ENCODE assay signal across 21 cellular contexts in the genomic region with DNA sequence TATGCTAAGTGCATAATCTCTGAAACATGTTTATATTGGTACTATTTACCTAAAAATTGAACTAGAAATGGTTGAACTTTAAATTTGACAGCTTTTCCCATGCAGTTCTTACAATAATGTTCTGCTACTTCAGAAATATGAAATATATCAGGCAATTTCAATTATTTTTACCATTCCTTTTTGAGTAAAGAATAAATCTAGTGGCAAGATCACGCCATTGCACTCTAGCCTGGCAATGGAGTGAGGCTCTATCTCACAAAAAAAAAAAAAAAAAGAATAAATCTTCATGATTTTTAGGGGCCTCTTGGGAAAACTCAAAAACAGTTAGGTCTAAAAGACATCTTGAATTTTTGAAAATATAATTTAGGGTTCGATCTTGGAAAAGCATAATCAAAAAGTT. TPM values are rescaled to one million over a fixed set of nuclear protein-coding genes. Genes with fewer than 3 reads are reported as not detected.
DNase-seq lines count a peak whose midpoint lies in the region; ATAC-seq, FAIRE-seq and TF ChIP-seq lines count a peak whose summit lies in the region.
"Had no signal": no experiment of that assay in that cellular context is flagged by ENCODE, and none has a peak within 500 bp of the region (broad histone marks: within the 10 kb centered on the region; RNA-seq: fewer than 3 reads in every experiment).

No MANE protein-coding gene starts in this region.

- H3K27me3 ChIP-seq in pancreas = no peaks in the 10 kb centered on the region
- H3K27me3 ChIP-seq: BLaER1, ovary, thyroid gland had no signal

- intact Hi-C loops in activated T-helper 2 cell treated with anti-CD3 and anti-CD28 coated beads, Interferon-gamma antibody, Interleukin-2, Interleukin-4, amounts not matched to agents 10 μg/mL and 5 μg/mL and 100 μg/mL, durations not matched to agents 14 hours and 24 hours and 36 hours (cut with micrococcal nuclease) = no loop called here
- intact Hi-C loops in pancreas (cut with DNase I) = no loop called here

- no peaks in the 10 kb centered on the region for H3K36me3 Mint-ChIP-seq in nephron (ENCODE audit: low read depth)
- no peaks in the 10 kb centered on the region for H3K36me3 Mint-ChIP-seq in activated T-helper 2 cell treated with anti-CD3 and anti-CD28 coated beads, Interferon-gamma antibody, Interleukin-2, Interleukin-4, amounts not matched to agents 10 μg/mL and 5 μg/mL and 100 μg/mL, durations not matched to agents 14 hours and 24 hours and 36 hours (ENCODE audit: low read depth)
- H3K36me3 Mint-ChIP-seq: stimulated activated effector memory CD8-positive, alpha-beta T cell treated with anti-CD3 and anti-CD28 coated beads, Interleukin-12 subunit alpha, Interleukin-12 subunit beta, amount 100 ng/mL, for 72 hours had no signal

- no peak overlapping the region for H3K4me3 ChIP-seq in AG10803 (ENCODE audit: low read length)
- H3K4me3 ChIP-seq in cardiac fibroblast (replicated peaks in 1 of 2; ENCODE audit: low read depth in 2 of 2, low read length in 2 of 2) = no peak overlapping the region
- no peak overlapping the region for H3K4me3 ChIP-seq in pancreas
- H3K4me3 ChIP-seq: BLaER1, ovary, thyroid gland had no signal

- H3K9me3 ChIP-seq in pancreas = no peaks in the 10 kb centered on the region
- H3K9me3 ChIP-seq: ovary, thyroid gland had no signal

- H3K4me3 Mint-ChIP-seq in nephron = no peak overlapping the region
- no peak overlapping the region for H3K4me3 Mint-ChIP-seq in activated T-helper 2 cell treated with anti-CD3 and anti-CD28 coated beads, Interferon-gamma antibody, Interleukin-2, Interleukin-4, amounts not matched to agents 10 μg/mL and 5 μg/mL and 100 μg/mL, durations not matched to agents 14 hours and 24 hours and 36 hours (ENCODE audit: low read depth)
- H3K4me3 Mint-ChIP-seq: activated CD8-positive, alpha-beta T cell treated with anti-CD3 and anti-CD28 coated beads for 36 hours; activated naive CD8-positive, alpha-beta T cell treated with anti-CD3 and anti-CD28 coated beads, Interleukin-2, amount 50 U/mL, for 24 hours; stimulated activated effector memory CD8-positive, alpha-beta T cell treated with anti-CD3 and anti-CD28 coated beads, Interleukin-12 subunit alpha, Interleukin-12 subunit beta, amount 100 ng/mL, for 72 hours had no signal

- no peak overlapping the region for H3K27ac ChIP-seq in pancreas
- H3K27ac ChIP-seq: BLaER1, ovary, thyroid gland had no signal

- no peaks in the 10 kb centered on the region for H3K36me3 ChIP-seq in pancreas
- H3K36me3 ChIP-seq: BLaER1, ovary, thyroid gland had no signal

- no peak for DNase-seq in AG10803 (ENCODE audit: low read depth)
- DNase-seq in cardiac fibroblast (ENCODE audit: low read depth in 2 of 2) = no peak
- no peak for DNase-seq in activated T-helper 2 cell treated with anti-CD3 and anti-CD28 coated beads, Interferon-gamma antibody, Interleukin-2, Interleukin-4, amounts not matched to agents 10 μg/mL and 5 μg/mL and 100 μg/mL, durations not matched to agents 14 hours and 24 hours and 36 hours (ENCODE audit: low spot score)
- DNase-seq in pancreas = no peak
- DNase-seq in dermis blood vessel endothelial cell = no peak
- no peak for DNase-seq in middle frontal gyrus (ENCODE audit: extremely low spot score, low spot score)
- DNase-seq: activated CD8-positive, alpha-beta T cell treated with anti-CD3 and anti-CD28 coated beads for 36 hours; activated naive CD8-positive, alpha-beta T cell treated with anti-CD3 and anti-CD28 coated beads, Interleukin-2, amount 50 U/mL, for 24 hours; H7; hypothalamus; left cardiac atrium; NCI-H526 treated with DMSO at 0.1 percent for 48 hours; ovary; small intestine; thyroid gland had no signal

- no peak for FAIRE-seq in pancreas (lab: Jason Lieb, UNC)
- FAIRE-seq: GM18507, RCC 7860, small intestine had no signal

- H3K9me3 Mint-ChIP-seq in nephron = peaks cover 24% of the 10 kb centered on the region
- no peaks in the 10 kb centered on the region for H3K9me3 Mint-ChIP-seq in activated T-helper 2 cell treated with anti-CD3 and anti-CD28 coated beads, Interferon-gamma antibody, Interleukin-2, Interleukin-4, amounts not matched to agents 10 μg/mL and 5 μg/mL and 100 μg/mL, durations not matched to agents 14 hours and 24 hours and 36 hours
- H3K9me3 Mint-ChIP-seq: activated naive CD8-positive, alpha-beta T cell treated with anti-CD3 and anti-CD28 coated beads, Interleukin-2, amount 50 U/mL, for 24 hours; stimulated activated effector memory CD8-positive, alpha-beta T cell treated with anti-CD3 and anti-CD28 coated beads, Interleukin-12 subunit alpha, Interleukin-12 subunit beta, amount 100 ng/mL, for 72 hours had no signal

- WGBS in pancreas, 2 donors = 62 to 80% methylated on average over 2 of the region's 2 CpGs

- no peaks in the 10 kb centered on the region for H3K4me1 ChIP-seq in pancreas
- H3K4me1 ChIP-seq: BLaER1 had no signal

- ATAC-seq in pancreas = no peak
- ATAC-seq: activated CD8-positive, alpha-beta T cell treated with anti-CD3 and anti-CD28 coated beads for 36 hours; activated naive CD8-positive, alpha-beta T cell treated with anti-CD3 and anti-CD28 coated beads, Interleukin-2, amount 50 U/mL, for 24 hours; left cardiac atrium; stimulated activated effector memory CD8-positive, alpha-beta T cell treated with anti-CD3 and anti-CD28 coated beads, Interleukin-12 subunit alpha, Interleukin-12 subunit beta, amount 100 ng/mL, for 72 hours had no signal

- no peak overlapping the region for H3K27ac Mint-ChIP-seq in nephron
- H3K27ac Mint-ChIP-seq in activated T-helper 2 cell treated with anti-CD3 and anti-CD28 coated beads, Interferon-gamma antibody, Interleukin-2, Interleukin-4, amounts not matched to agents 10 μg/mL and 5 μg/mL and 100 μg/mL, durations not matched to agents 14 hours and 24 hours and 36 hours = no peak overlapping the region
- H3K27ac Mint-ChIP-seq: activated CD8-positive, alpha-beta T cell treated with anti-CD3 and anti-CD28 coated beads for 36 hours; activated naive CD8-positive, alpha-beta T cell treated with anti-CD3 and anti-CD28 coated beads, Interleukin-2, amount 50 U/mL, for 24 hours; stimulated activated effector memory CD8-positive, alpha-beta T cell treated with anti-CD3 and anti-CD28 coated beads, Interleukin-12 subunit alpha, Interleukin-12 subunit beta, amount 100 ng/mL, for 72 hours had no signal

- H3K27me3 Mint-ChIP-seq in nephron (ENCODE audit: low read depth) = no peaks in the 10 kb centered on the region
- peaks cover 27% of the 10 kb centered on the region for H3K27me3 Mint-ChIP-seq in activated T-helper 2 cell treated with anti-CD3 and anti-CD28 coated beads, Interferon-gamma antibody, Interleukin-2, Interleukin-4, amounts not matched to agents 10 μg/mL and 5 μg/mL and 100 μg/mL, durations not matched to agents 14 hours and 24 hours and 36 hours (ENCODE audit: low read depth)

- TF ChIP-seq CTCF in AG10803 (conservative IDR thresholded peaks at IDR 0.05; ENCODE audit: low read length) (peak; percentile 18; the same call in 1 of the 2 replicates), LNCAP (IDR thresholded peaks at IDR 0.05) (peak; percentile 21; the same call in 1 of the 2 replicates), cardiac fibroblast (IDR thresholded peaks at IDR 0.05; ENCODE audit: low read depth, low read length) (peak; percentile 39), nephron (IDR thresholded peaks at IDR 0.05; ENCODE audit: unreplicated experiment in 3 of 3) (peak; percentile 26 to 43 (median 26)), pancreas (IDR thresholded peaks at IDR 0.05) (peak in 1 of 4 donors; percentile 8)

- no peaks in the 10 kb centered on the region for H3K4me1 Mint-ChIP-seq in nephron
- H3K4me1 Mint-ChIP-seq in activated T-helper 2 cell treated with anti-CD3 and anti-CD28 coated beads, Interferon-gamma antibody, Interleukin-2, Interleukin-4, amounts not matched to agents 10 μg/mL and 5 μg/mL and 100 μg/mL, durations not matched to agents 14 hours and 24 hours and 36 hours (ENCODE audit: low read depth) = peaks cover 12% of the 10 kb centered on the region
- H3K4me1 Mint-ChIP-seq: activated naive CD8-positive, alpha-beta T cell treated with anti-CD3 and anti-CD28 coated beads, Interleukin-2, amount 50 U/mL, for 24 hours; stimulated activated effector memory CD8-positive, alpha-beta T cell treated with anti-CD3 and anti-CD28 coated beads, Interleukin-12 subunit alpha, Interleukin-12 subunit beta, amount 100 ng/mL, for 72 hours had no signal

RNA-seq across cellular contexts. Expression of gene DNAAF4, which starts 10.6 kb away (rescaled TPM):
- total RNA-seq in activated T-helper 2 cell treated with anti-CD3 and anti-CD28 coated beads, Interferon-gamma antibody, Interleukin-2, Interleukin-4, amounts not matched to agents 10 μg/mL and 5 μg/mL and 100 μg/mL, durations not matched to agents 14 hours and 24 hours and 36 hours = 0.41 TPM in 1 of 2 replicates, not detected in the other
- total RNA-seq in pancreas = 1 to 10 TPM in 4 of 6 donors, under 1 TPM in 2; 0.42 to 2.0 (median 1.2) TPM
- polyA plus RNA-seq in pancreas = 1 to 10 TPM; 3.3 to 5.1 TPM
- total RNA-seq in dermis blood vessel endothelial cell = 0.51 and 1.6 TPM in 2 replicates
